Comparison of ENCODE assay signal across 2 cellular contexts in the genomic region with DNA sequence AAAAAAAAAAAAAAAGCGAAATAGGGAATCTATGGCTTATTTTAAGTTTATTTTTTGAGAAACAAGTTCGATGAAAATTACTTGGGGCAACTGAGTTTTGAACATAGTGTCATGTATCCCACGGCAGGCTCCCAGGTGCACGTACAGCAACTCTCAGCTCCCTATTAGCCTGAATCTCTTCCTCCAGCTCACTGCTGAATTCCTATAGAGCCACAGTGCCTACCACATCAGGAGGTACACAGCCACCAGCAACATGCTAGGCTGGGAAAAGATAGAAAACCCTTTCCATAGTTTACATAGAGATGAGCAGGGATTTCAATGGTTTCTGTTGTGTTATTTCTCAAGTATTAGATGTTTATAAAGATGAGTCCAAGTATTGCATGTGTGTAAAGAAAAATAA.
TF ChIP-seq lines count a peak whose summit lies in the region.

No MANE protein-coding gene starts in this region.

TF ChIP-seq in WTC11, 78 proteins besides CTCF, POLR2A, EP300 and RAD21 (continued from another document):
- TF ChIP-seq, protein P1, sequence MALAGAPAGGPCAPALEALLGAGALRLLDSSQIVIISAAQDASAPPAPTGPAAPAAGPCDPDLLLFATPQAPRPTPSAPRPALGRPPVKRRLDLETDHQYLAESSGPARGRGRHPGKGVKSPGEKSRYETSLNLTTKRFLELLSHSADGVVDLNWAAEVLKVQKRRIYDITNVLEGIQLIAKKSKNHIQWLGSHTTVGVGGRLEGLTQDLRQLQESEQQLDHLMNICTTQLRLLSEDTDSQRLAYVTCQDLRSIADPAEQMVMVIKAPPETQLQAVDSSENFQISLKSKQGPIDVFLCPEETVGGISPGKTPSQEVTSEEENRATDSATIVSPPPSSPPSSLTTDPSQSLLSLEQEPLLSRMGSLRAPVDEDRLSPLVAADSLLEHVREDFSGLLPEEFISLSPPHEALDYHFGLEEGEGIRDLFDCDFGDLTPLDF (CRISPR knock-in tag; IDR thresholded peaks at IDR 0.05), result no peak
- TF ChIP-seq ETV6 (CRISPR knock-in tag; IDR thresholded peaks at IDR 0.05) (no peak), CREM (CRISPR knock-in tag; IDR thresholded peaks at IDR 0.05) (no peak), ELF4 (CRISPR knock-in tag; IDR thresholded peaks at IDR 0.05; ENCODE audit: low read depth) (no peak), ZNF138 (CRISPR knock-in tag; conservative IDR thresholded peaks at IDR 0.05) (no peak), RELA (CRISPR knock-in tag; IDR thresholded peaks at IDR 0.05; ENCODE audit: borderline replicate concordance) (no peak), EMX1 (CRISPR knock-in tag; IDR thresholded peaks at IDR 0.05) (no peak), NFYB (CRISPR knock-in tag; conservative IDR thresholded peaks at IDR 0.05; ENCODE audit: low read depth) (no peak), ZNF317 (CRISPR knock-in tag; IDR thresholded peaks at IDR 0.05; ENCODE audit: borderline replicate concordance, low read depth) (no peak), FOXK1 (CRISPR knock-in tag; IDR thresholded peaks at IDR 0.05) (no peak), ZNF416 (CRISPR knock-in tag; IDR thresholded peaks at IDR 0.05) (no peak), CBFB (CRISPR knock-in tag; IDR thresholded peaks at IDR 0.05; ENCODE audit: low read depth) (no peak), GTF2I (CRISPR knock-in tag; conservative IDR thresholded peaks at IDR 0.05) (no peak)
- TF ChIP-seq, protein P2, sequence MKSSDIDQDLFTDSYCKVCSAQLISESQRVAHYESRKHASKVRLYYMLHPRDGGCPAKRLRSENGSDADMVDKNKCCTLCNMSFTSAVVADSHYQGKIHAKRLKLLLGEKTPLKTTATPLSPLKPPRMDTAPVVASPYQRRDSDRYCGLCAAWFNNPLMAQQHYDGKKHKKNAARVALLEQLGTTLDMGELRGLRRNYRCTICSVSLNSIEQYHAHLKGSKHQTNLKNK (CRISPR knock-in tag; IDR thresholded peaks at IDR 0.05), result no peak
- TF ChIP-seq, protein P3, sequence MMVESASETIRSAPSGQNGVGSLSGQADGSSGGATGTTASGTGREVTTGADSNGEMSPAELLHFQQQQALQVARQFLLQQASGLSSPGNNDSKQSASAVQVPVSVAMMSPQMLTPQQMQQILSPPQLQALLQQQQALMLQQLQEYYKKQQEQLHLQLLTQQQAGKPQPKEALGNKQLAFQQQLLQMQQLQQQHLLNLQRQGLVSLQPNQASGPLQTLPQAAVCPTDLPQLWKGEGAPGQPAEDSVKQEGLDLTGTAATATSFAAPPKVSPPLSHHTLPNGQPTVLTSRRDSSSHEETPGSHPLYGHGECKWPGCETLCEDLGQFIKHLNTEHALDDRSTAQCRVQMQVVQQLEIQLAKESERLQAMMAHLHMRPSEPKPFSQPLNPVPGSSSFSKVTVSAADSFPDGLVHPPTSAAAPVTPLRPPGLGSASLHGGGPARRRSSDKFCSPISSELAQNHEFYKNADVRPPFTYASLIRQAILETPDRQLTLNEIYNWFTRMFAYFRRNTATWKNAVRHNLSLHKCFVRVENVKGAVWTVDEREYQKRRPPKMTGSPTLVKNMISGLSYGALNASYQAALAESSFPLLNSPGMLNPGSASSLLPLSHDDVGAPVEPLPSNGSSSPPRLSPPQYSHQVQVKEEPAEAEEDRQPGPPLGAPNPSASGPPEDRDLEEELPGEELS (CRISPR knock-in tag; IDR thresholded peaks at IDR 0.05), result no peak
- TF ChIP-seq, protein P4, sequence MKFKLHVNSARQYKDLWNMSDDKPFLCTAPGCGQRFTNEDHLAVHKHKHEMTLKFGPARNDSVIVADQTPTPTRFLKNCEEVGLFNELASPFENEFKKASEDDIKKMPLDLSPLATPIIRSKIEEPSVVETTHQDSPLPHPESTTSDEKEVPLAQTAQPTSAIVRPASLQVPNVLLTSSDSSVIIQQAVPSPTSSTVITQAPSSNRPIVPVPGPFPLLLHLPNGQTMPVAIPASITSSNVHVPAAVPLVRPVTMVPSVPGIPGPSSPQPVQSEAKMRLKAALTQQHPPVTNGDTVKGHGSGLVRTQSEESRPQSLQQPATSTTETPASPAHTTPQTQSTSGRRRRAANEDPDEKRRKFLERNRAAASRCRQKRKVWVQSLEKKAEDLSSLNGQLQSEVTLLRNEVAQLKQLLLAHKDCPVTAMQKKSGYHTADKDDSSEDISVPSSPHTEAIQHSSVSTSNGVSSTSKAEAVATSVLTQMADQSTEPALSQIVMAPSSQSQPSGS (CRISPR knock-in tag; IDR thresholded peaks at IDR 0.05; ENCODE audit: borderline replicate concordance, low read depth), result no peak
- TF ChIP-seq, protein P5, sequence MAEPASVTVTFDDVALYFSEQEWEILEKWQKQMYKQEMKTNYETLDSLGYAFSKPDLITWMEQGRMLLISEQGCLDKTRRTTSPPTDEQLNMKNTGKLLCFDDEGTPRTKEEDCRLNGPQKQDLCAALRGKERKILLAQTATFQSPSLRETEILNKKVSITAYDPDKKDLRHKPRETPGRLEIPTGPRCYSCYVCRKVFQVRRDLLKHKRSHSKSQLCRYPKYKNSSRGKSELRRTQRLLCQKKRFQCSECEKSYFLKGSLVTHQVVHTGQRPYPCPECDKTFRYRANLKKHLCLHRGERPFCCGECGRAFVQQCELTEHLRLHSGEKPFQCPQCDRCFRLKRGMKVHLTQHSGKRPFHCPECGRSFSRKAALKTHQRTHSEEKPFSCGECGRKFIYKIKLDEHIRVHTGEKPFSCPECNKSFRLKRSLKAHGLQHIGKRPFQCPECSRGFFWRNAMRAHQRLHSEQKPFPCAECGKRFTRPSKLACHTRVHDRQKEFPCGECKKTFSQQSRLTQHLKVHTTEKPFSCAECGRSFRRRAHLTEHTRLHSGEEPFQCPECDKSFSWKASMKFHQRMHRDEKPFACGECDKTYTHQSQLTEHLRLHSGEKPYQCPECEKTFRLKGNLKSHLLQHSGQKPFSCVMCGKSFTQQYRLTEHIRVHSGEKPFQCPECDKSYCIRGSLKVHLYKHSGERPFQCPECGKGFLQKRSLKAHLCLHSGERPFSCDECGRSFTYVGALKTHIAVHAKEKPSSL (CRISPR knock-in tag; conservative IDR thresholded peaks at IDR 0.05), result no peak

TF ChIP-seq in H1, 55 proteins besides CTCF, POLR2A, EP300 and RAD21 (continued from another document):
- TF ChIP-seq SRF (IDR thresholded peaks at IDR 0.05; ENCODE audit: low read depth, low read length) (no peak), BACH1 (IDR thresholded peaks at IDR 0.05; ENCODE audit: low read length) (no peak), HDAC6 (IDR thresholded peaks at IDR 0.05; ENCODE audit: low read depth, low read length) (no peak), YY1 (IDR thresholded peaks at IDR 0.05; ENCODE audit: low read depth, low read length) (no peak), CBX5 (IDR thresholded peaks at IDR 0.05; ENCODE audit: low read depth, low read length) (no peak)
- TF ChIP-seq, protein P6, sequence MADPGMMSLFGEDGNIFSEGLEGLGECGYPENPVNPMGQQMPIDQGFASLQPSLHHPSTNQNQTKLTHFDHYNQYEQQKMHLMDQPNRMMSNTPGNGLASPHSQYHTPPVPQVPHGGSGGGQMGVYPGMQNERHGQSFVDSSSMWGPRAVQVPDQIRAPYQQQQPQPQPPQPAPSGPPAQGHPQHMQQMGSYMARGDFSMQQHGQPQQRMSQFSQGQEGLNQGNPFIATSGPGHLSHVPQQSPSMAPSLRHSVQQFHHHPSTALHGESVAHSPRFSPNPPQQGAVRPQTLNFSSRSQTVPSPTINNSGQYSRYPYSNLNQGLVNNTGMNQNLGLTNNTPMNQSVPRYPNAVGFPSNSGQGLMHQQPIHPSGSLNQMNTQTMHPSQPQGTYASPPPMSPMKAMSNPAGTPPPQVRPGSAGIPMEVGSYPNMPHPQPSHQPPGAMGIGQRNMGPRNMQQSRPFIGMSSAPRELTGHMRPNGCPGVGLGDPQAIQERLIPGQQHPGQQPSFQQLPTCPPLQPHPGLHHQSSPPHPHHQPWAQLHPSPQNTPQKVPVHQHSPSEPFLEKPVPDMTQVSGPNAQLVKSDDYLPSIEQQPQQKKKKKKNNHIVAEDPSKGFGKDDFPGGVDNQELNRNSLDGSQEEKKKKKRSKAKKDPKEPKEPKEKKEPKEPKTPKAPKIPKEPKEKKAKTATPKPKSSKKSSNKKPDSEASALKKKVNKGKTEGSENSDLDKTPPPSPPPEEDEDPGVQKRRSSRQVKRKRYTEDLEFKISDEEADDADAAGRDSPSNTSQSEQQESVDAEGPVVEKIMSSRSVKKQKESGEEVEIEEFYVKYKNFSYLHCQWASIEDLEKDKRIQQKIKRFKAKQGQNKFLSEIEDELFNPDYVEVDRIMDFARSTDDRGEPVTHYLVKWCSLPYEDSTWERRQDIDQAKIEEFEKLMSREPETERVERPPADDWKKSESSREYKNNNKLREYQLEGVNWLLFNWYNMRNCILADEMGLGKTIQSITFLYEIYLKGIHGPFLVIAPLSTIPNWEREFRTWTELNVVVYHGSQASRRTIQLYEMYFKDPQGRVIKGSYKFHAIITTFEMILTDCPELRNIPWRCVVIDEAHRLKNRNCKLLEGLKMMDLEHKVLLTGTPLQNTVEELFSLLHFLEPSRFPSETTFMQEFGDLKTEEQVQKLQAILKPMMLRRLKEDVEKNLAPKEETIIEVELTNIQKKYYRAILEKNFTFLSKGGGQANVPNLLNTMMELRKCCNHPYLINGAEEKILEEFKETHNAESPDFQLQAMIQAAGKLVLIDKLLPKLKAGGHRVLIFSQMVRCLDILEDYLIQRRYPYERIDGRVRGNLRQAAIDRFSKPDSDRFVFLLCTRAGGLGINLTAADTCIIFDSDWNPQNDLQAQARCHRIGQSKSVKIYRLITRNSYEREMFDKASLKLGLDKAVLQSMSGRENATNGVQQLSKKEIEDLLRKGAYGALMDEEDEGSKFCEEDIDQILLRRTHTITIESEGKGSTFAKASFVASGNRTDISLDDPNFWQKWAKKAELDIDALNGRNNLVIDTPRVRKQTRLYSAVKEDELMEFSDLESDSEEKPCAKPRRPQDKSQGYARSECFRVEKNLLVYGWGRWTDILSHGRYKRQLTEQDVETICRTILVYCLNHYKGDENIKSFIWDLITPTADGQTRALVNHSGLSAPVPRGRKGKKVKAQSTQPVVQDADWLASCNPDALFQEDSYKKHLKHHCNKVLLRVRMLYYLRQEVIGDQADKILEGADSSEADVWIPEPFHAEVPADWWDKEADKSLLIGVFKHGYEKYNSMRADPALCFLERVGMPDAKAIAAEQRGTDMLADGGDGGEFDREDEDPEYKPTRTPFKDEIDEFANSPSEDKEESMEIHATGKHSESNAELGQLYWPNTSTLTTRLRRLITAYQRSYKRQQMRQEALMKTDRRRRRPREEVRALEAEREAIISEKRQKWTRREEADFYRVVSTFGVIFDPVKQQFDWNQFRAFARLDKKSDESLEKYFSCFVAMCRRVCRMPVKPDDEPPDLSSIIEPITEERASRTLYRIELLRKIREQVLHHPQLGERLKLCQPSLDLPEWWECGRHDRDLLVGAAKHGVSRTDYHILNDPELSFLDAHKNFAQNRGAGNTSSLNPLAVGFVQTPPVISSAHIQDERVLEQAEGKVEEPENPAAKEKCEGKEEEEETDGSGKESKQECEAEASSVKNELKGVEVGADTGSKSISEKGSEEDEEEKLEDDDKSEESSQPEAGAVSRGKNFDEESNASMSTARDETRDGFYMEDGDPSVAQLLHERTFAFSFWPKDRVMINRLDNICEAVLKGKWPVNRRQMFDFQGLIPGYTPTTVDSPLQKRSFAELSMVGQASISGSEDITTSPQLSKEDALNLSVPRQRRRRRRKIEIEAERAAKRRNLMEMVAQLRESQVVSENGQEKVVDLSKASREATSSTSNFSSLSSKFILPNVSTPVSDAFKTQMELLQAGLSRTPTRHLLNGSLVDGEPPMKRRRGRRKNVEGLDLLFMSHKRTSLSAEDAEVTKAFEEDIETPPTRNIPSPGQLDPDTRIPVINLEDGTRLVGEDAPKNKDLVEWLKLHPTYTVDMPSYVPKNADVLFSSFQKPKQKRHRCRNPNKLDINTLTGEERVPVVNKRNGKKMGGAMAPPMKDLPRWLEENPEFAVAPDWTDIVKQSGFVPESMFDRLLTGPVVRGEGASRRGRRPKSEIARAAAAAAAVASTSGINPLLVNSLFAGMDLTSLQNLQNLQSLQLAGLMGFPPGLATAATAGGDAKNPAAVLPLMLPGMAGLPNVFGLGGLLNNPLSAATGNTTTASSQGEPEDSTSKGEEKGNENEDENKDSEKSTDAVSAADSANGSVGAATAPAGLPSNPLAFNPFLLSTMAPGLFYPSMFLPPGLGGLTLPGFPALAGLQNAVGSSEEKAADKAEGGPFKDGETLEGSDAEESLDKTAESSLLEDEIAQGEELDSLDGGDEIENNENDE (IDR thresholded peaks at IDR 0.05; ENCODE audit: insufficient replicate concordance, low read length), result no peak
TF ChIP-seq in H1: peak in this region for 0.
